10 cellular contexts compared by ENCODE assay signal in the genomic region with DNA sequence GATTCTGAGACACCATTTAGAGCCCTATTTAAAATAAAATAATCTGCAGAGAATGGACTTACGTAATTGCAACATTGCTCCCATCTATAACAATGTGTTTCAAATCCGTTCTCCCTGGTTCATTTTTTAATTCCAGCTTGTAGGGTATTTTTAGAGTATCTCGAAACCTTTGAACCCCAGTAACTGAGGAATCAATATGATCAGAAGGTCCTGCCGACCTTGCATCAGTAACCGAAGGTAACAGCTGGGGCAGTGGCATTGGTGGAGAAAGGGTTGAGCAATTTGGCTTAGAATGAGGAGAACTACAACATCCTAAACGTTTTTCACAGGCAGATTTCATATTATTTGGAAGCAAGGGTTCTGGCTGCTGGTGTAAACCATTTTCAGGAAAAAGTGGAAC.
"Had no signal": no experiment of that assay in that cellular context is flagged by ENCODE, and none has a peak within 500 bp of the region (broad histone marks: within the 10 kb centered on the region; RNA-seq: fewer than 3 reads in every experiment).

No MANE protein-coding gene starts in this region.

- H3K9me3 ChIP-seq: lower lobe of right lung had no signal

- H3K4me3 Mint-ChIP-seq: activated naive CD8-positive, alpha-beta T cell treated with anti-CD3 and anti-CD28 coated beads, Interleukin-2, amount 10 ng/mL, durations not matched to agents 7 days and 5 days; endodermal cell had no signal

- H3K27me3 Mint-ChIP-seq: activated naive CD8-positive, alpha-beta T cell treated with anti-CD3 and anti-CD28 coated beads, Interleukin-2, amount 10 ng/mL, durations not matched to agents 7 days and 5 days had no signal

- H3K27ac Mint-ChIP-seq: activated naive CD8-positive, alpha-beta T cell treated with anti-CD3 and anti-CD28 coated beads, Interleukin-2, amount 10 ng/mL, durations not matched to agents 7 days and 5 days; endodermal cell had no signal

- ATAC-seq: lower lobe of right lung had no signal

- H3K4me3 ChIP-seq: dorsolateral prefrontal cortex, lower lobe of right lung had no signal

- DNase-seq: activated effector memory CD4-positive, alpha-beta T cell treated with anti-CD3 and anti-CD28 coated beads, Interleukin-2, amount 50 U/mL, for 16 hours; activated naive CD8-positive, alpha-beta T cell treated with anti-CD3 and anti-CD28 coated beads, Interleukin-2, amount 10 ng/mL, durations not matched to agents 7 days and 5 days; dorsolateral prefrontal cortex; endodermal cell; head of caudate nucleus; lower lobe of right lung; stimulated activated CD4-positive, alpha-beta T cell treated with anti-CD3 and anti-CD28 coated beads, Interleukin-2, amount 100 ng/mL, for 48 hours; stimulated activated naive CD4-positive, alpha-beta T cell; T-helper 2 cell; trophoblast cell had no signal

- H3K9me3 Mint-ChIP-seq: activated naive CD8-positive, alpha-beta T cell treated with anti-CD3 and anti-CD28 coated beads, Interleukin-2, amount 10 ng/mL, durations not matched to agents 7 days and 5 days; endodermal cell had no signal

- H3K27me3 ChIP-seq: dorsolateral prefrontal cortex had no signal
